In genomic region chr2:55252830-55253229, GRCh38 we compare ENCODE assay signal across 28 cellular contexts. TPM values are rescaled to one million over a fixed set of nuclear protein-coding genes. Genes with fewer than 3 reads are reported as not detected.
"Had no signal": no experiment of that assay in that cellular context is flagged by ENCODE, and none has a peak within 500 bp of the region (broad histone marks: within the 10 kb centered on the region; RNA-seq: fewer than 3 reads in every experiment).

No MANE protein-coding gene starts in this region.

- H3K27ac ChIP-seq: ascending aorta, KMS-11, SJCRH30, SK-N-MC had no signal

- H3K4me1 ChIP-seq: ascending aorta, SJCRH30 had no signal

- DNase-seq: activated CD4-positive, alpha-beta T cell treated with anti-CD3 and anti-CD28 coated beads, Interleukin-2, amount 10 ng/mL, durations not matched to agents 24 days and 14 days; activated CD4-positive, alpha-beta T cell treated with anti-CD3 and anti-CD28 coated beads, Interleukin-2, amount 50 U/mL, for 4 hours; activated CD8-positive, alpha-beta T cell treated with anti-CD3 and anti-CD28 coated beads for 36 hours; activated effector memory CD4-positive, alpha-beta T cell treated with anti-CD3 and anti-CD28 coated beads, Interleukin-2, amount 50 U/mL, for 16 hours; activated naive CD4-positive, alpha-beta T cell; activated naive CD4-positive, alpha-beta T cell treated with anti-CD3 and anti-CD28 coated beads, Interleukin-2, amount 50 U/mL, for 16 hours; activated naive CD8-positive, alpha-beta T cell treated with anti-CD3 and anti-CD28 coated beads for 36 hours; activated T-cell treated with anti-CD3 and anti-CD28 coated beads, Interleukin-2, amount 50 U/mL, for 1 hour; activated T-cell treated with anti-CD3 and anti-CD28 coated beads, Interleukin-2, amount 50 U/mL, for 72 hours; amygdala; MM.1S; NCI-H1048; NCI-H1105 treated with DMSO at 0.1 percent for 48 hours; NCI-H1436; NCI-H1694 treated with DMSO at 0.1 percent for 48 hours; NCI-H2029; NCI-H345; NCI-H510A; NCI-H526; NCI-H748 treated with DMSO at 0.1 percent for 48 hours; SHP77; SJCRH30; T1000 had no signal

- H3K9ac ChIP-seq: KMS-11 had no signal

- H3K27me3 ChIP-seq: ascending aorta, SJCRH30 had no signal

- H3K4me2 ChIP-seq: KMS-11 had no signal

- ATAC-seq: activated CD8-positive, alpha-beta T cell treated with anti-CD3 and anti-CD28 coated beads for 36 hours; activated T-cell treated with anti-CD3 and anti-CD28 coated beads, Interleukin-2, amount 50 U/mL, for 72 hours; activated T-helper 17 cell treated with anti-CD3 and anti-CD28 coated beads, Interleukin-2, amount 50 U/mL, for 72 hours; Panc1 had no signal

- H3K9me3 ChIP-seq: ascending aorta, SJCRH30 had no signal

- H3K4me3 ChIP-seq: ascending aorta, SJCRH30, SK-N-MC had no signal

RNA-seq across cellular contexts. Expression of gene CLHC1, which starts 20.7 kb away (rescaled TPM):
- total RNA-seq: ascending aorta had no signal
